Comparison of ENCODE assay signal across 2 cellular contexts in genomic region chr1:18516473-18516872, GRCh38.
TF ChIP-seq lines count a peak whose summit lies in the region.

No MANE protein-coding gene starts in this region.

TF ChIP-seq in GM23338, 12 proteins besides CTCF, POLR2A, EP300 and RAD21:
- TF ChIP-seq ZNF462 (CRISPR knock-in tag; IDR thresholded peaks at IDR 0.05) (no peak), ETS1 (IDR thresholded peaks at IDR 0.05) (no peak), EZH2phosphoT487 (IDR thresholded peaks at IDR 0.05; ENCODE audit: unreplicated experiment) (no peak), JUNB (IDR thresholded peaks at IDR 0.05; ENCODE audit: unreplicated experiment) (no peak), POLR2AphosphoS5 (IDR thresholded peaks at IDR 0.05; ENCODE audit: low read depth) (no peak), ZNF114 (CRISPR knock-in tag; IDR thresholded peaks at IDR 0.05) (no peak), STAT1 (IDR thresholded peaks at IDR 0.05; ENCODE audit: unreplicated experiment) (no peak), NANOG (IDR thresholded peaks at IDR 0.05; ENCODE audit: borderline replicate concordance) (no peak), ZNF331 (CRISPR knock-in tag; IDR thresholded peaks at IDR 0.05; ENCODE audit: low read depth) (no peak), EZH2 (IDR thresholded peaks at IDR 0.05; ENCODE audit: low read depth, unreplicated experiment) (no peak), REST (IDR thresholded peaks at IDR 0.05; ENCODE audit: unreplicated experiment) (no peak), CREB1 (CRISPR knock-in tag; IDR thresholded peaks at IDR 0.05; ENCODE audit: low read depth) (no peak)

TF ChIP-seq in HCT116, 20 proteins besides CTCF, POLR2A, EP300 and RAD21:
- TF ChIP-seq REST (IDR thresholded peaks at IDR 0.05; ENCODE audit: low read depth) (no peak), CBX3 (IDR thresholded peaks at IDR 0.05; ENCODE audit: low read depth) (peak; percentile 46; the same call in 1 of the 2 replicates), ZFX (IDR thresholded peaks at IDR 0.05) (no peak), ATF3 (IDR thresholded peaks at IDR 0.05) (no peak)
